Comparison of ENCODE assay signal across 15 cellular contexts in genomic region chr2:117859924-117860647, GRCh38. TPM values are rescaled to one million over a fixed set of nuclear protein-coding genes. Genes with fewer than 3 reads are reported as not detected.
DNase-seq lines count a peak whose midpoint lies in the region; ATAC-seq, FAIRE-seq and TF ChIP-seq lines count a peak whose summit lies in the region.
"Had no signal": no experiment of that assay in that cellular context is flagged by ENCODE, and none has a peak within 500 bp of the region (broad histone marks: within the 10 kb centered on the region; RNA-seq: fewer than 3 reads in every experiment).

No MANE protein-coding gene starts in this region.

- peak overlapping the region; percentile 48 for H3K4me3 ChIP-seq in adipocyte (ENCODE audit: low read length)
- H3K4me3 ChIP-seq in lower lobe of right lung: peak overlapping the region; percentile 8
- H3K4me3 ChIP-seq in testis: peak overlapping the region; percentile 12 to 40
- H3K4me3 ChIP-seq in kidney (ENCODE audit: low read length in 2 of 2): no peak overlapping the region
- H3K4me3 ChIP-seq: SJSA1 had no signal

- H3K4me1 ChIP-seq in adipocyte (ENCODE audit: control insufficient read depth, insufficient read depth, low read length) (peaks cover 20% of the 10 kb centered on the region), lower lobe of right lung (no peaks in the 10 kb centered on the region), testis (no peaks in the 10 kb centered on the region), kidney (ENCODE audit: control insufficient read depth in 1 of 2, insufficient read depth in 1 of 2, low read depth in 1 of 2, low read length in 2 of 2) (no peaks in the 10 kb centered on the region)

- H3K27ac ChIP-seq in lower lobe of right lung: no peak overlapping the region
- no peak overlapping the region for H3K27ac ChIP-seq in testis
- H3K27ac ChIP-seq in kidney (ENCODE audit: low read depth in 2 of 2, low read length in 2 of 2): no peak overlapping the region
- H3K27ac ChIP-seq: 22Rv1, SJSA1 had no signal

- TF ChIP-seq POLR2A in testis (IDR thresholded peaks at IDR 0.05): no peak

- DNase-seq in NCI-H510A treated with DMSO at 0.1 percent for 48 hours (lab: John Stamatoyannopoulos, UW): peak; percentile 3
- DNase-seq in NCI-H510A (lab: John Stamatoyannopoulos, UW): no peak
- DNase-seq in adipocyte (ENCODE audit: low read depth): no peak
- DNase-seq in lower lobe of right lung: peak; percentile 38
- no peak for DNase-seq in testis
- no peak for DNase-seq in activated CD4-positive, alpha-beta T cell treated with anti-CD3 and anti-CD28 coated beads, Interleukin-2, amount 50 U/mL, for 1 hour
- DNase-seq in putamen (ENCODE audit: low spot score): no peak
- no peak for DNase-seq in kidney
- DNase-seq: H9, NCI-H1417, NCI-H187 treated with DMSO at 0.1 percent for 48 hours, NCI-H774, PC-3 had no signal

- H3K36me3 ChIP-seq in adipocyte (ENCODE audit: control insufficient read depth, insufficient read depth, low read length, severe bottlenecking) (no peaks in the 10 kb centered on the region), lower lobe of right lung (no peaks in the 10 kb centered on the region), testis (ENCODE audit: low read depth, missing control alignments) (no peaks in the 10 kb centered on the region), kidney (ENCODE audit: control insufficient read depth in 1 of 2, insufficient read depth in 2 of 2, low read length in 2 of 2) (no peaks in the 10 kb centered on the region)
- H3K36me3 ChIP-seq: SJSA1 had no signal

- WGBS in testis, 2 donors: 27 to 35% methylated on average over 49 to 61 of the region's 69 CpGs

- H3K9ac ChIP-seq in adipocyte (ENCODE audit: low read length) (no peak overlapping the region), kidney (ENCODE audit: low read length in 2 of 2) (no peak overlapping the region)

- H3K27me3 ChIP-seq in adipocyte (replicated peaks; ENCODE audit: control insufficient read depth, insufficient read depth, low read length) (peaks cover 9% of the 10 kb centered on the region), lower lobe of right lung (ENCODE audit: low read depth) (peaks cover 19% of the 10 kb centered on the region), testis (no peaks in the 10 kb centered on the region)
- H3K27me3 ChIP-seq: SJSA1 had no signal

- FAIRE-seq in kidney (lab: Jason Lieb, UNC): no peak

- H3K9me3 ChIP-seq in adipocyte (ENCODE audit: control insufficient read depth, low read length): peaks cover 8% of the 10 kb centered on the region
- H3K9me3 ChIP-seq in lower lobe of right lung: no peaks in the 10 kb centered on the region
- H3K9me3 ChIP-seq in testis: no peaks in the 10 kb centered on the region
- H3K9me3 ChIP-seq in kidney (ENCODE audit: control insufficient read depth in 1 of 2, low read length in 2 of 2): no peaks in the 10 kb centered on the region
- H3K9me3 ChIP-seq: SJSA1 had no signal

- intact Hi-C loops in lower lobe of right lung (cut with DNase I) (no loop called here), testis (cut with DNase I; ENCODE audit: low total_unique reads) (no loop called here), kidney (cut with DNase I) (no loop called here)

- ATAC-seq in lower lobe of right lung: no peak
- ATAC-seq: PC-3 had no signal

- no peak for TF ChIP-seq CTCF in lower lobe of right lung (IDR thresholded peaks at IDR 0.05)
- no peak for TF ChIP-seq CTCF in testis (IDR thresholded peaks at IDR 0.05)
- no peak for TF ChIP-seq CTCF in kidney (IDR thresholded peaks at IDR 0.05; ENCODE audit: borderline replicate concordance, extremely low read depth, insufficient read depth)

RNA-seq across cellular contexts. Expression of gene DDX18, which starts 45.6 kb away (rescaled TPM):
- total RNA-seq in lower lobe of right lung (48.0 TPM), testis (10 to 100 TPM; 50.3 to 62.4 TPM), kidney (53.8 TPM)
- polyA plus RNA-seq in testis (ENCODE audit: insufficient read depth, low read depth, low replicate concordance) (31.1 TPM), kidney (ENCODE audit: insufficient read depth, low read depth, low replicate concordance) (18.1 TPM)

Comparison
In these comparisons a context has a peak if more than half of its experiments do, and no peak if none do; other contexts are left out.
1. DNase-seq: peak in NCI-H510A treated with DMSO at 0.1 percent for 48 hours (single experiment) and lower lobe of right lung (single experiment); none in NCI-H510A (single experiment), adipocyte (single experiment), testis (single experiment), activated CD4-positive, alpha-beta T cell treated with anti-CD3 and anti-CD28 coated beads, Interleukin-2, amount 50 U/mL, for 1 hour (single experiment), putamen (single experiment) and kidney (single experiment).
2. H3K4me3 ChIP-seq: peak in adipocyte (single experiment), lower lobe of right lung (single experiment) and testis (2 of 2); none in kidney (0 of 2).